ENCODE assay signal across 19 cellular contexts in the genomic region with DNA sequence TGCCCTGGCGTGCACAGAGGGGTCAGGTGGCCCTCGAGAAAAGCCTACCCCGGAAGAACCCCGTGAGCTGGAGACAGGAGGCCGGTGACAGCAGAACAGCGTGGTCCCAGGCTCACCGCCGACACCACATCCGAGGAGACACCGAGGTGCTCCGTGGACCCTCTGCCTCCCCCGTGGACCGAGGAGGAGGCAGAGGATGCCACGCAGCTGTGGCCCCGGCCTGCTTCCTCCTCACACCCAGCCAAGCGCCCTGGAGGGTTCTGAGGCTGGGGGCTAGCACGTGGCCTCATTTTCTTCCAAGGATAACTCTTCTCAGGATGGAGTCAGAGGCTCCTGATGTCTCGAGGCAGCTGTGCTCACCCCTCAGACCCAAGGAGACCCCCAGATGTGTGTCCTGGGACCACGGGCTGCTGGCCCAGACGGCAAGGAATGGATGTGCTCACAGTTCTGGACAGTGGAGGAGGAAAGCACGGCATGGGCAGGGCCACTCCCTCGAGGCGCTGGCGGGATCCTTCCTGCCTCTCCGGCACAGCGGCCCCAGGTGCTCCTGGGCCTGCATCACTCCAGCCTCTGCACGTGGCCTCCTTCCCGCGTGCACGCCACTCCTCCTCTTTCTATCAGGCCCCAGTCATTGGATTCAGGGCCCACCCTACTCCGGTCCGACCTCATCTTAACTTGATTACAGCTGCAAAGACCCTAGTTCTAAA. TPM values are rescaled to one million over a fixed set of nuclear protein-coding genes. Genes with fewer than 3 reads are reported as not detected.
DNase-seq lines count a peak whose midpoint lies in the region; ATAC-seq and TF ChIP-seq lines count a peak whose summit lies in the region.
"Had no signal": no experiment of that assay in that cellular context is flagged by ENCODE, and none has a peak within 500 bp of the region (broad histone marks: within the 10 kb centered on the region; RNA-seq: fewer than 3 reads in every experiment).

No MANE protein-coding gene starts in this region.

- POLR2A ChIA-PET in MCF 10A (lab: Yijun Ruan, JAX) = no interaction called here

- H3K27ac Mint-ChIP-seq in MCF 10A (ENCODE audit: low read depth, unreplicated experiment) = no peak overlapping the region

- no peak for TF ChIP-seq POLR2A in breast epithelium (IDR thresholded peaks at IDR 0.05)
- no peak for TF ChIP-seq POLR2A in suprapubic skin (IDR thresholded peaks at IDR 0.05)

- H3K4me3 Mint-ChIP-seq in MCF 10A (ENCODE audit: unreplicated experiment) = no peak overlapping the region

- H3K27me3 ChIP-seq in breast epithelium (peaks cover 0 to 6% of the 10 kb centered on the region in 2 donors), mononuclear cell (ENCODE audit: insufficient read depth, low read length) (peaks cover 3% of the 10 kb centered on the region), suprapubic skin (peaks cover 60% of the 10 kb centered on the region)
- H3K27me3 ChIP-seq: MG63 had no signal

- H3K9me3 ChIP-seq in breast epithelium = no peaks in the 10 kb centered on the region
- no peaks in the 10 kb centered on the region for H3K9me3 ChIP-seq in mononuclear cell (ENCODE audit: low read depth, low read length)
- H3K9me3 ChIP-seq in suprapubic skin = no peaks in the 10 kb centered on the region
- H3K9me3 ChIP-seq: adrenal gland, MG63 had no signal

- H3K9me3 Mint-ChIP-seq in MCF 10A (ENCODE audit: unreplicated experiment) = no peaks in the 10 kb centered on the region

- 60% methylated on average over 9 of the region's 32 CpGs for whole genome bisulfite sequencing in suprapubic skin

- CTCF ChIA-PET in MCF 10A (lab: Yijun Ruan, JAX) = no interaction called here

- H3K4me3 ChIP-seq in breast epithelium (peak overlapping the region; percentile 36 to 56 (median 37)), coronary artery (peak overlapping the region; percentile 62), mononuclear cell (ENCODE audit: low read length) (peak overlapping the region; percentile 46), suprapubic skin (peak overlapping the region; percentile 34)
- H3K4me3 ChIP-seq: MG63 had no signal

- ATAC-seq in GM19035 (IDR thresholded peaks at IDR 0.05; ENCODE audit: unreplicated experiment) = no peak
- ATAC-seq: foreskin keratinocyte had no signal

- BruUV-seq in MCF 10A (replicated peaks; lab: Mats Ljungman, UMichigan) = no TSS peak

- no peaks in the 10 kb centered on the region for H3K36me3 Mint-ChIP-seq in MCF 10A (ENCODE audit: insufficient read depth, unreplicated experiment)

- H3K4me1 ChIP-seq in breast epithelium = no peaks in the 10 kb centered on the region
- peaks cover 13% of the 10 kb centered on the region for H3K4me1 ChIP-seq in mononuclear cell (ENCODE audit: insufficient read depth, low read length)
- H3K4me1 ChIP-seq in suprapubic skin = peaks cover 7% of the 10 kb centered on the region
- H3K4me1 ChIP-seq: foreskin keratinocyte had no signal

- intact Hi-C loops in breast epithelium (cut with DNase I; ENCODE audit: low total_unique reads) (no loop called here), MCF 10A (cut with micrococcal nuclease) (no loop called here)

- H3K36me3 ChIP-seq in breast epithelium (no peaks in the 10 kb centered on the region), suprapubic skin (no peaks in the 10 kb centered on the region)
- H3K36me3 ChIP-seq: adrenal gland, MG63 had no signal

- no peaks in the 10 kb centered on the region for H3K27me3 Mint-ChIP-seq in MCF 10A (ENCODE audit: insufficient read depth, unreplicated experiment)

- no peak for TF ChIP-seq EP300 in suprapubic skin (IDR thresholded peaks at IDR 0.05)

- no peaks in the 10 kb centered on the region for H3K4me1 Mint-ChIP-seq in MCF 10A (ENCODE audit: insufficient read depth, unreplicated experiment)

- H3K27ac ChIP-seq in breast epithelium (no peak overlapping the region), coronary artery (no peak overlapping the region), suprapubic skin (no peak overlapping the region)
- H3K27ac ChIP-seq: foreskin keratinocyte, WERI-Rb-1 had no signal

- TF ChIP-seq CTCF in breast epithelium (IDR thresholded peaks at IDR 0.05) (no peak), MCF 10A (IDR thresholded peaks at IDR 0.05; ENCODE audit: unreplicated experiment) (no peak), coronary artery (IDR thresholded peaks at IDR 0.05) (no peak), suprapubic skin (IDR thresholded peaks at IDR 0.05) (no peak)

- DNase-seq in breast epithelium (ENCODE audit: low spot score in 2 of 2) (no peak), MCF 10A (ENCODE audit: unreplicated experiment) (no peak), coronary artery (ENCODE audit: low spot score) (no peak), suprapubic skin (ENCODE audit: low spot score in 2 of 2) (no peak), activated gamma-delta T cell (lab: John Stamatoyannopoulos, UW) (no peak)
- DNase-seq in effector CD4-positive, alpha-beta T cell = no peak
- DNase-seq: ACHN; activated CD8-positive, alpha-beta memory T cell treated with anti-CD3 and anti-CD28 coated beads for 24 hours; central memory CD4-positive, alpha-beta T cell; foreskin keratinocyte; MG63; NCI-H187 treated with DMSO at 0.1 percent for 48 hours; NCI-H510A; WERI-Rb-1 had no signal

RNA-seq across cellular contexts. Expression of a gene that starts 4.4 kb away (rescaled TPM):
- total RNA-seq in breast epithelium (not detected), MCF 10A (2022) (not detected in 2 replicates), mononuclear cell (not detected), suprapubic skin (not detected)
- total RNA-seq: adrenal gland, foreskin keratinocyte, liver, myocyte had no signal

RNA-seq across cellular contexts. Expression of a gene that starts 5.1 kb away (rescaled TPM):
- total RNA-seq in breast epithelium (under 1 TPM; under 0.01 to 0.98 (median 0.73) TPM), MCF 10A (2022) (0.59 and 1.4 TPM in 2 replicates), mononuclear cell (2.0 TPM), suprapubic skin (1 to 10 TPM in 2 of 4 donors, under 1 TPM in 2; 0.64 to 2.8 (median 1.1) TPM)
